Comparison of ENCODE assay signal across 9 cellular contexts in genomic region chr2:143451622-143452021, GRCh38.
DNase-seq lines count a peak whose midpoint lies in the region; ATAC-seq and TF ChIP-seq lines count a peak whose summit lies in the region.
"Had no signal": no experiment of that assay in that cellular context is flagged by ENCODE, and none has a peak within 500 bp of the region (broad histone marks: within the 10 kb centered on the region; RNA-seq: fewer than 3 reads in every experiment).

No MANE protein-coding gene starts in this region.

- no peaks in the 10 kb centered on the region for H3K36me3 ChIP-seq in mesenchymal stem cell (ENCODE audit: control insufficient read depth in 1 of 2, insufficient read depth in 2 of 2, low read depth in 1 of 2, low read length in 2 of 2)
- H3K36me3 ChIP-seq in OCI-LY7 (ENCODE audit: insufficient read depth, low read length), result no peaks in the 10 kb centered on the region
- H3K36me3 ChIP-seq in trophoblast cell (ENCODE audit: control insufficient read depth in 1 of 2, insufficient read depth in 2 of 2, low read length in 2 of 2), result no peaks in the 10 kb centered on the region
- H3K36me3 ChIP-seq in right lobe of liver, result no peaks in the 10 kb centered on the region

- H2AFZ ChIP-seq in mesenchymal stem cell (ENCODE audit: low read depth, low read length) (no peak overlapping the region), OCI-LY7 (ENCODE audit: low read length) (no peak overlapping the region), trophoblast cell (ENCODE audit: insufficient read depth, low read length, poor library complexity) (no peak overlapping the region)

- POLR2A ChIA-PET in OCI-LY7 (lab: Charles Lee), result interaction anchor here (0.7 to 0.8 kb wide), 2 partner anchors 48 to 375 kb away, joined by 3 read pairs; no protein-coding TSS in a partner anchor

- H3K9ac ChIP-seq in mesenchymal stem cell (ENCODE audit: low read length), result no peak overlapping the region
- no peak overlapping the region for H3K9ac ChIP-seq in trophoblast cell (ENCODE audit: low read length)

- H3K23ac ChIP-seq in mesenchymal stem cell (ENCODE audit: low read length in 2 of 2) (no peak overlapping the region), trophoblast cell (ENCODE audit: low read length) (no peak overlapping the region)

- intact Hi-C loops in OCI-LY7 (cut with micrococcal nuclease; ENCODE audit: unreplicated experiment) (no loop called here), right lobe of liver (cut with DNase I) (no loop called here)

- H2AK5ac ChIP-seq in mesenchymal stem cell (ENCODE audit: low read length, severe bottlenecking) (no peak overlapping the region), trophoblast cell (ENCODE audit: low read length) (no peak overlapping the region)

- no peak overlapping the region for H4K91ac ChIP-seq in mesenchymal stem cell (ENCODE audit: low read length)
- H4K91ac ChIP-seq in trophoblast cell (ENCODE audit: low read depth, low read length), result no peak overlapping the region

- WGBS in mesenchymal stem cell, result 0% methylated on average over 2 of the region's 2 CpGs
- no CpG with 5 or more reads among the region's 2 CpGs for WGBS in trophoblast cell (ENCODE audit: extremely low coverage, insufficient coverage, insufficient read length)
- 52% methylated on average over 2 of the region's 2 CpGs for WGBS in right lobe of liver (ENCODE audit: insufficient coverage, low coverage, low lambda C conversion rate, missing lambda C conversion rate)

- H3K27ac ChIP-seq in mesenchymal stem cell (ENCODE audit: low read length, poor library complexity, severe bottlenecking) (no peak overlapping the region), OCI-LY7 (ENCODE audit: low read depth, low read length, poor library complexity, severe bottlenecking) (no peak overlapping the region), trophoblast cell (ENCODE audit: low read depth, low read length) (no peak overlapping the region), right lobe of liver (no peak overlapping the region)

- BruUV-seq in OCI-LY7 (replicated peaks; lab: Mats Ljungman, UMichigan), result no TSS peak

- H2BK120ac ChIP-seq in mesenchymal stem cell (ENCODE audit: low read depth, low read length) (no peak overlapping the region), trophoblast cell (ENCODE audit: insufficient read depth, low read length, poor library complexity) (no peak overlapping the region)

- no peak overlapping the region for H3K4me2 ChIP-seq in mesenchymal stem cell (ENCODE audit: low read length, poor library complexity, severe bottlenecking)
- H3K4me2 ChIP-seq in OCI-LY7 (ENCODE audit: low read length), result no peak overlapping the region
- H3K4me2 ChIP-seq in trophoblast cell (ENCODE audit: low read length), result no peak overlapping the region

- H3K79me2 ChIP-seq in OCI-LY7 (ENCODE audit: insufficient read depth, low read depth, low read length) (no peaks in the 10 kb centered on the region), trophoblast cell (ENCODE audit: control insufficient read depth, insufficient read depth, low read length, poor library complexity) (no peaks in the 10 kb centered on the region)

- no peaks in the 10 kb centered on the region for H3K79me1 ChIP-seq in mesenchymal stem cell (replicated peaks; ENCODE audit: low read length, poor library complexity, severe bottlenecking)
- H3K79me1 ChIP-seq in trophoblast cell (ENCODE audit: low read length), result no peaks in the 10 kb centered on the region

- no peak overlapping the region for H3K4ac ChIP-seq in mesenchymal stem cell (ENCODE audit: low read depth in 1 of 2, low read length in 2 of 2)
- H3K4ac ChIP-seq in trophoblast cell (ENCODE audit: low read depth, low read length), result no peak overlapping the region

- CTCF ChIA-PET in OCI-LY7 (lab: Charles Lee; ENCODE audit: unreplicated experiment), result no interaction called here

- DNase-seq in HFF-Myc (ENCODE audit: extremely low read depth, low read depth) (peak; percentile 15), NCI-H460 (ENCODE audit: extremely low read depth, low read depth) (peak; percentile 17), mesenchymal stem cell (peak; percentile 75), HuH-7 (ENCODE audit: low spot score) (no peak), OCI-LY7 (ENCODE audit: low spot score) (no peak), trophoblast cell (no peak), right lobe of liver (no peak)
- DNase-seq: activated B cell treated with CpG ODN at 0.5 μM for 24 hours had no signal

- H3K27me3 ChIP-seq in mesenchymal stem cell (ENCODE audit: control insufficient read depth in 1 of 2, insufficient read depth in 1 of 2, low read length in 2 of 2) (no peaks in the 10 kb centered on the region), trophoblast cell (ENCODE audit: insufficient read depth, low read length) (no peaks in the 10 kb centered on the region), right lobe of liver (no peaks in the 10 kb centered on the region)

- no peaks in the 10 kb centered on the region for H3K9me2 ChIP-seq in OCI-LY7 (ENCODE audit: insufficient read depth, low read length)

- H4K20me1 ChIP-seq in OCI-LY7 (ENCODE audit: insufficient read depth, low read length), result no peaks in the 10 kb centered on the region

- H2BK5ac ChIP-seq in mesenchymal stem cell (ENCODE audit: low read depth, low read length, poor library complexity, severe bottlenecking) (no peak overlapping the region), trophoblast cell (ENCODE audit: low read depth, low read length, poor library complexity) (no peak overlapping the region)

- H3K14ac ChIP-seq in mesenchymal stem cell (ENCODE audit: low read length in 2 of 2) (no peak overlapping the region), trophoblast cell (ENCODE audit: low read length) (no peak overlapping the region)

- TF ChIP-seq POLR2A in right lobe of liver (IDR thresholded peaks at IDR 0.05), result no peak

- H4K12ac ChIP-seq in trophoblast cell (ENCODE audit: low read depth, low read length), result no peak overlapping the region

- TF ChIP-seq CTCF in HFF-Myc (IDR thresholded peaks at IDR 0.05; ENCODE audit: low read depth, low read length, missing control alignments), result no peak
- no peak for TF ChIP-seq CTCF in OCI-LY7 (conservative IDR thresholded peaks at IDR 0.05; ENCODE audit: low read length)
- TF ChIP-seq CTCF in right lobe of liver (IDR thresholded peaks at IDR 0.05), result no peak

- ATAC-seq in GM18858 (IDR thresholded peaks at IDR 0.05; ENCODE audit: unreplicated experiment), result peak; percentile 54
- no peak for ATAC-seq in right lobe of liver

- H4K8ac ChIP-seq in mesenchymal stem cell (ENCODE audit: low read length) (no peak overlapping the region), trophoblast cell (ENCODE audit: low read depth, low read length) (no peak overlapping the region)

- H3K9me3 ChIP-seq in mesenchymal stem cell (ENCODE audit: control insufficient read depth, low read length) (no peaks in the 10 kb centered on the region), OCI-LY7 (ENCODE audit: low read length) (no peaks in the 10 kb centered on the region), trophoblast cell (ENCODE audit: insufficient read depth, low read depth, low read length) (no peaks in the 10 kb centered on the region), right lobe of liver (no peaks in the 10 kb centered on the region)

- H3K4me3 ChIP-seq in HFF-Myc (replicated peaks; ENCODE audit: low read depth, low read length) (no peak overlapping the region), mesenchymal stem cell (ENCODE audit: insufficient read depth in 1 of 2, low read depth in 1 of 2, low read length in 2 of 2) (no peak overlapping the region), OCI-LY7 (ENCODE audit: low read depth, low read length, poor library complexity, severe bottlenecking) (no peak overlapping the region), trophoblast cell (ENCODE audit: low read depth, low read length) (no peak overlapping the region), right lobe of liver (no peak overlapping the region)

- H2BK12ac ChIP-seq in mesenchymal stem cell (ENCODE audit: low read length in 2 of 2) (no peak overlapping the region), trophoblast cell (ENCODE audit: low read length) (no peak overlapping the region)

- H3K4me1 ChIP-seq in mesenchymal stem cell (ENCODE audit: control insufficient read depth, insufficient read depth, low read depth, low read length) (no peaks in the 10 kb centered on the region), OCI-LY7 (ENCODE audit: insufficient read depth, low read length, poor library complexity, severe bottlenecking) (no peaks in the 10 kb centered on the region), trophoblast cell (ENCODE audit: control insufficient read depth in 1 of 2, insufficient read depth in 2 of 2, low read length in 2 of 2) (no peaks in the 10 kb centered on the region), right lobe of liver (no peaks in the 10 kb centered on the region)

- H3K18ac ChIP-seq in mesenchymal stem cell (ENCODE audit: low read depth in 1 of 2, low read length in 2 of 2) (no peak overlapping the region), trophoblast cell (ENCODE audit: low read length) (no peak overlapping the region)

- H2BK15ac ChIP-seq in mesenchymal stem cell (ENCODE audit: low read depth, poor library complexity, severe bottlenecking), result no peak overlapping the region

Comparison
In these comparisons a context has a peak if more than half of its experiments do, and no peak if none do; other contexts are left out.
1. DNase-seq: peak in HFF-Myc (single experiment), NCI-H460 (single experiment) and mesenchymal stem cell (single experiment); none in HuH-7 (single experiment), OCI-LY7 (single experiment), trophoblast cell (0 of 2) and right lobe of liver (0 of 3).